In genomic region chr17:18384271-18384670, GRCh38 we compare ENCODE assay signal across 14 cellular contexts. TPM values are rescaled to one million over a fixed set of nuclear protein-coding genes. Genes with fewer than 3 reads are reported as not detected.
"Had no signal": no experiment of that assay in that cellular context is flagged by ENCODE, and none has a peak within 500 bp of the region (broad histone marks: within the 10 kb centered on the region; RNA-seq: fewer than 3 reads in every experiment).

No MANE protein-coding gene starts in this region.

RNA-seq across cellular contexts. Expression of gene EVPLL, which starts 6.7 kb away (rescaled TPM):
- total RNA-seq: activated naive CD4-positive, alpha-beta T cell treated with anti-CD3 and anti-CD28 coated beads for 36 hours; activated naive CD8-positive, alpha-beta T cell treated with anti-CD3 and anti-CD28 coated beads, Interleukin-2, amount 10 ng/mL, durations not matched to agents 7 days and 5 days; activated T-cell treated with anti-CD3 and anti-CD28 coated beads, Interleukin-2, amount 50 U/mL, for 72 hours; activated T-helper 1 cell treated with anti-CD3 and anti-CD28 coated beads, Interleukin-12 subunit alpha, Interleukin-12 subunit beta, Interleukin-2, Interleukin-4 antibody, amounts not matched to agents 30 ng/mL and 10 ng/mL and 1 ng/mL, durations not matched to agents 14 hours and 24 hours and 36 hours; activated T-helper 17 cell treated with anti-CD3 and anti-CD28 coated beads, Interleukin-2, amount 50 U/mL, for 72 hours; activated T-helper 2 cell treated with anti-CD3 and anti-CD28 coated beads, Interferon-gamma antibody, Interleukin-2, Interleukin-4, amounts not matched to agents 10 μg/mL and 5 μg/mL and 100 μg/mL, durations not matched to agents 14 hours and 24 hours and 36 hours; adrenal gland; aorta; ascending aorta; astrocyte; body of pancreas; cardiac muscle cell; cardiac septum; cerebellum had no signal
- polyA plus RNA-seq: aorta, cardiac muscle cell had no signal
